9 cellular contexts compared by ENCODE assay signal in the genomic region with DNA sequence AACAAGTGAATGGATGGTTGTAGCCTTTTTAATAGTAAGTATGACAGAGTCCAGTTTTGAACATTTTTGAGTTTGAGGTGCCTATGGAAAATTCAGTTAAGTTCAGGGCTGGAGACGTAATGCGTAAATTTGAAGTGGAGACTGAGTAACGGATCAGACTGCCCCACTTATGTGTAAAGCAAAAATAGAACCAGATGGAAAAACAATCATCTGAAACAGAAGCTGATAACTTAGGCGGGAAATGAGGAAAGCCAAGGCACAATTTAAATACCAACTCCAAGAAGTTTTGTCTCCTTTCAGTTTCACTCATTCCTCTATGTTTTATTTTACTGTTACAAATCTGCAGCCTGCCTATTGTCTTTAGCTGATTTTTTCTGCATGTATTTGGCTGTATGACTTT. TPM values are rescaled to one million over a fixed set of nuclear protein-coding genes. Genes with fewer than 3 reads are reported as not detected.
DNase-seq lines count a peak whose midpoint lies in the region; ATAC-seq, FAIRE-seq and TF ChIP-seq lines count a peak whose summit lies in the region.
"Had no signal": no experiment of that assay in that cellular context is flagged by ENCODE, and none has a peak within 500 bp of the region (broad histone marks: within the 10 kb centered on the region; RNA-seq: fewer than 3 reads in every experiment).

No MANE protein-coding gene starts in this region.

- no peak overlapping the region for H2BK120ac ChIP-seq in H1 (replicated peaks; ENCODE audit: low read depth, low read length)

- no peaks in the 10 kb centered on the region for H3K9me3 Mint-ChIP-seq in natural killer cell treated with Interleukin-12 subunit alpha and Interleukin-12 subunit beta and Interleukin-15 and Interleukin-18, amount 100 ng/mL, for 72 hours

- no peak overlapping the region for H2BK5ac ChIP-seq in H1 (ENCODE audit: low read depth, low read length)

- no peak overlapping the region for H2AFZ ChIP-seq in H1 (ENCODE audit: low read length)

- H2BK12ac ChIP-seq in H1 (ENCODE audit: low read depth, low read length) = no peak overlapping the region

- no peak overlapping the region for H3K4ac ChIP-seq in H1 (replicated peaks; ENCODE audit: insufficient read length, low read depth, low read length)

- H3K27ac Mint-ChIP-seq in natural killer cell treated with Interleukin-12 subunit alpha and Interleukin-12 subunit beta and Interleukin-15 and Interleukin-18, amount 100 ng/mL, for 72 hours = peak overlapping the region in 1 of 2 donors; percentile 44

- H3K27me3 ChIP-seq in BJ (ENCODE audit: control insufficient read depth, insufficient read depth, low read length) (peaks cover 7% of the 10 kb centered on the region), MG63 (peaks cover 9% of the 10 kb centered on the region), H1 (replicated peaks in 1 of 4; ENCODE audit: control insufficient read depth in 3 of 4, extremely low read depth in 1 of 4, insufficient read depth in 3 of 4, low read length in 3 of 4) (no peaks in the 10 kb centered on the region; a peak in 2 of 7 replicates)

- POLR2A ChIA-PET in BJ (lab: Charles Lee) = no interaction called here
- POLR2A ChIA-PET in H1 (lab: Charles Lee; ENCODE audit: partially characterized antibody) = interaction anchor here (1.3 kb wide), 1 partner anchor 18 kb away, joined by 3 read pairs; no protein-coding TSS in a partner anchor

- no peak overlapping the region for H3K56ac ChIP-seq in H1 (replicated peaks; ENCODE audit: insufficient read length, low read depth, low read length)

- H3K27me3 Mint-ChIP-seq in natural killer cell treated with Interleukin-12 subunit alpha and Interleukin-12 subunit beta and Interleukin-15 and Interleukin-18, amount 100 ng/mL, for 72 hours = peaks cover 44 to 46% of the 10 kb centered on the region in 2 donors

- no peak for TF ChIP-seq RAD21 in H1 (IDR thresholded peaks at IDR 0.05 in 1 of 2, conservative IDR thresholded peaks at IDR 0.05 in 1 of 2; ENCODE audit: low read depth in 2 of 2, low read length in 2 of 2)

- H3K4me1 ChIP-seq in H1 (replicated peaks in 1 of 4; ENCODE audit: control insufficient read depth in 3 of 4, insufficient read depth in 4 of 4, low read length in 3 of 4) = peaks cover 0 to 2% (median 0%) of the 10 kb centered on the region in 4 experiments; a peak in 1 of 7 replicates

- H4K20me1 ChIP-seq in H1 (replicated peaks in 1 of 2; ENCODE audit: control insufficient read depth in 1 of 2, insufficient read depth in 2 of 2, low read length in 2 of 2) = peaks cover 0 to 4% of the 10 kb centered on the region in 2 experiments

- H4K5ac ChIP-seq in H1 (ENCODE audit: insufficient read length, low read depth, low read length) = no peak overlapping the region

- no peak overlapping the region for H4K91ac ChIP-seq in H1 (replicated peaks; ENCODE audit: insufficient read length, low read length)

- CTCF ChIA-PET in BJ (lab: Yijun Ruan, JAX) (interaction anchor here (0.6 to 3.3 kb wide), 2 partner anchors 11 to 262 kb away, joined by 3 to 15 read pairs; no protein-coding TSS in a partner anchor), H1 (lab: Charles Lee; ENCODE audit: partially characterized antibody) (interaction anchor here (0.7 to 1.1 kb wide), 2 partner anchors 14 to 204 kb away, joined by 3 read pairs; partner anchors contain the start of gene SPATA18)

- TF ChIP-seq POLR2A in H1 (IDR thresholded peaks at IDR 0.05; ENCODE audit: control extremely low read depth in 1 of 2, low read depth in 2 of 2, low read length in 2 of 2) = no peak

- H3K4me3 Mint-ChIP-seq in natural killer cell treated with Interleukin-12 subunit alpha and Interleukin-12 subunit beta and Interleukin-15 and Interleukin-18, amount 100 ng/mL, for 72 hours = peak overlapping the region; percentile 91

- WGBS in H1 (ENCODE audit: extremely low coverage in 1 of 2, insufficient coverage in 1 of 2, insufficient read length in 1 of 2, insufficient replicate concordance in 2 of 2, low coverage in 1 of 2, low lambda C conversion rate in 2 of 2, missing lambda C conversion rate in 1 of 2), 2 experiments = 92% methylated on average over 4 of the region's 4 CpGs; no CpG with 5 or more reads in 1 of the 2 experiments

- ATAC-seq in natural killer cell treated with Interleukin-12 subunit alpha and Interleukin-12 subunit beta and Interleukin-15 and Interleukin-18, amount 100 ng/mL, for 72 hours = no peak
- no peak for ATAC-seq in GM18498 (IDR thresholded peaks at IDR 0.05; ENCODE audit: unreplicated experiment)
- no peak for ATAC-seq in GM19395 (IDR thresholded peaks at IDR 0.05; ENCODE audit: unreplicated experiment)
- ATAC-seq in HG03025 (IDR thresholded peaks at IDR 0.05; ENCODE audit: low FRiP score, unreplicated experiment) = no peak

- no peak overlapping the region for H3K27ac ChIP-seq in H1 (ENCODE audit: low read depth, low read length)

- H3K36me3 ChIP-seq in BJ (ENCODE audit: control insufficient read depth, insufficient read depth, low read length) (0 out of 2 replicates have a peak, but pooled peaks cover under 1% of the 10 kb centered on the region), MG63 (peaks cover 35% of the 10 kb centered on the region), H1 (ENCODE audit: control insufficient read depth in 2 of 4, insufficient read depth in 4 of 4, low read length in 3 of 4) (peaks cover 0 to 5% (median 2%) of the 10 kb centered on the region in 4 experiments; a peak in 3 of 8 replicates)

- H3K4me1 Mint-ChIP-seq in natural killer cell treated with Interleukin-12 subunit alpha and Interleukin-12 subunit beta and Interleukin-15 and Interleukin-18, amount 100 ng/mL, for 72 hours (ENCODE audit: low read depth in 2 of 2) = peaks cover 12 to 21% of the 10 kb centered on the region in 2 donors

- H3K4me3 ChIP-seq in BJ (ENCODE audit: low read depth, low read length) (peak overlapping the region; percentile 63), MG63 (peak overlapping the region; percentile 87), H1 (ENCODE audit: extremely low read depth in 1 of 4, insufficient read depth in 2 of 4, low read depth in 3 of 4, low read length in 4 of 4) (peak overlapping the region; percentile 4 to 69 (median 26); a peak in 5 of 8 replicates)

- H3K23me2 ChIP-seq in H1 (ENCODE audit: low read depth, low read length) = peaks cover 5% of the 10 kb centered on the region; the same call in 1 of the 2 replicates

- H3K14ac ChIP-seq in H1 (ENCODE audit: insufficient read length) = no peak overlapping the region

- no peak overlapping the region for H3K23ac ChIP-seq in H1 (ENCODE audit: insufficient read length)

- no peak for TF ChIP-seq CTCF in BJ (IDR thresholded peaks at IDR 0.05; ENCODE audit: insufficient read depth, low read depth, low read length)
- no peak for TF ChIP-seq CTCF in H1 (IDR thresholded peaks at IDR 0.05; ENCODE audit: control extremely low read depth in 1 of 3, insufficient read depth in 1 of 3, low read depth in 1 of 3, low read length in 3 of 3)

- FAIRE-seq in H1 (lab: Jason Lieb, UNC) = no peak

- no peak overlapping the region for H2BK20ac ChIP-seq in H1 (ENCODE audit: low read length)

- H3K79me2 ChIP-seq in H1 (ENCODE audit: control insufficient read depth in 1 of 2, insufficient read depth in 2 of 2, low read length in 2 of 2) = peaks cover 0 to 28% of the 10 kb centered on the region in 2 experiments; a peak in 2 of 4 replicates

- H2AK5ac ChIP-seq in H1 (ENCODE audit: low read depth, low read length) = no peak overlapping the region

- H3K79me1 ChIP-seq in H1 (ENCODE audit: low read depth, low read length) = peaks cover 9% of the 10 kb centered on the region

- H3K9ac ChIP-seq in H1 (replicated peaks in 1 of 4; ENCODE audit: extremely low read depth in 1 of 4, low read depth in 3 of 4, low read length in 3 of 4) = no peak overlapping the region

- H3K18ac ChIP-seq in H1 (ENCODE audit: extremely low read depth, low read length) = no peak overlapping the region

- H3K4me2 ChIP-seq in H1 (ENCODE audit: insufficient read depth in 1 of 2, low read depth in 2 of 2, low read length in 2 of 2) = peak overlapping the region; percentile 66 to 81; a peak in 3 of 4 replicates

- H4K8ac ChIP-seq in H1 (ENCODE audit: extremely low read depth, insufficient read depth, low read length) = no peak overlapping the region

- peaks cover 5% of the 10 kb centered on the region for H3K36me3 Mint-ChIP-seq in natural killer cell treated with Interleukin-12 subunit alpha and Interleukin-12 subunit beta and Interleukin-15 and Interleukin-18, amount 100 ng/mL, for 72 hours

- no peak for DNase-seq in BJ (ENCODE audit: low read depth)
- no peak for DNase-seq in MG63
- no peak for DNase-seq in H1 (ENCODE audit: low read depth in 1 of 2, low spot score in 2 of 2)
- DNase-seq in natural killer cell treated with Interleukin-12 subunit alpha and Interleukin-12 subunit beta and Interleukin-15 and Interleukin-18, amount 100 ng/mL, for 72 hours (ENCODE audit: low spot score) = no peak
- no peak for DNase-seq in NCI-H526 treated with DMSO at 0.1 percent for 48 hours (lab: John Stamatoyannopoulos, UW)
- DNase-seq: NCI-H510A had no signal

- H2BK15ac ChIP-seq in H1 (ENCODE audit: low read length) = no peak overlapping the region

- TF ChIP-seq EP300 in H1 (IDR thresholded peaks at IDR 0.05; ENCODE audit: borderline replicate concordance in 1 of 2, low read depth in 2 of 2, low read length in 2 of 2) = no peak

- H3K9me3 ChIP-seq in MG63 (no peaks in the 10 kb centered on the region), H1 (ENCODE audit: insufficient read depth in 2 of 2, low read depth in 1 of 2, low read length in 1 of 2) (no peaks in the 10 kb centered on the region)

RNA-seq across cellular contexts. Expression of gene SGCB, which starts 1.2 kb away (rescaled TPM):
- 23.3 and 38.2 TPM in 2 replicates for polyA plus RNA-seq in BJ (2011; rRNA removed)
- polyA minus RNA-seq in BJ (2011; rRNA and poly(A)+ RNA removed) = 7.1 and 9.1 TPM in 2 replicates
- total RNA-seq in MG63 (2014; rRNA removed; shearing (Covaris generic); ENCODE audit: low replicate concordance) = 29.4 and 41.6 TPM in 2 replicates
- 25.7 and 32.2 TPM in 2 replicates for total RNA-seq in H1 (2021; fragmentation: NEBNext Ultra II Directional; extraction: Animal tissue kit (Norgen Biotek cat#: 25700))
- polyA plus RNA-seq in H1 (2011; rRNA removed) = 5.3 and 6.8 TPM in 2 replicates
- polyA plus RNA-seq in H1 (2011; cell fraction: cytosol; rRNA removed) = 9.2 TPM
- 4.9 TPM for polyA plus RNA-seq in H1 (2011; cell fraction: nucleus; rRNA removed)
- 10.3 to 22.6 TPM (median 11.9 TPM) in 4 replicates for polyA plus RNA-seq in H1 (2012, experiment 1 of 2)
- polyA plus RNA-seq in H1 (2012, experiment 2 of 2) = 2.5 TPM
- 18.4 TPM for polyA plus RNA-seq in H1 (2013, experiment 1 of 2)
- 23.0 TPM for polyA plus RNA-seq in H1 (2013, experiment 2 of 2)
- 6.7 and 10.4 TPM in 2 replicates for polyA minus RNA-seq in H1 (2011; rRNA and poly(A)+ RNA removed)
- 7.2 TPM for polyA minus RNA-seq in H1 (2011; cell fraction: cytosol; rRNA and poly(A)+ RNA removed)
- polyA minus RNA-seq in H1 (2011; cell fraction: nucleus; rRNA and poly(A)+ RNA removed) = 7.1 TPM
- total RNA-seq in natural killer cell treated with Interleukin-12 subunit alpha and Interleukin-12 subunit beta and Interleukin-15 and Interleukin-18, amount 100 ng/mL, for 72 hours = 1 to 10 TPM; 6.6 to 9.2 TPM

RNA-seq across cellular contexts. Expression of gene SPATA18, which starts 14.2 kb away (rescaled TPM):
- polyA plus RNA-seq in BJ (2011; rRNA removed) = 10.6 and 13.4 TPM in 2 replicates
- polyA minus RNA-seq in BJ (2011; rRNA and poly(A)+ RNA removed) = 11.5 and 11.6 TPM in 2 replicates
- total RNA-seq in MG63 (2014; rRNA removed; shearing (Covaris generic); ENCODE audit: low replicate concordance) = 0.02 TPM in 1 of 2 replicates, not detected in the other
- total RNA-seq in H1 (2021; fragmentation: NEBNext Ultra II Directional; extraction: Animal tissue kit (Norgen Biotek cat#: 25700)) = 2.0 and 2.4 TPM in 2 replicates
- polyA plus RNA-seq in H1 (2011; rRNA removed) = 1.4 and 1.5 TPM in 2 replicates
- polyA plus RNA-seq in H1 (2011; cell fraction: cytosol; rRNA removed) = 1.8 TPM
- polyA plus RNA-seq in H1 (2011; cell fraction: nucleus; rRNA removed) = 2.1 TPM
- polyA plus RNA-seq in H1 (2012, experiment 1 of 2) = 1.6 to 2.6 TPM (median 1.7 TPM) in 4 replicates
- polyA plus RNA-seq in H1 (2012, experiment 2 of 2) = 0.22 TPM
- 1.1 TPM for polyA plus RNA-seq in H1 (2013, experiment 1 of 2)
- 1.3 TPM for polyA plus RNA-seq in H1 (2013, experiment 2 of 2)
- 5.5 and 6.9 TPM in 2 replicates for polyA minus RNA-seq in H1 (2011; rRNA and poly(A)+ RNA removed)
- polyA minus RNA-seq in H1 (2011; cell fraction: cytosol; rRNA and poly(A)+ RNA removed) = 3.4 TPM
- polyA minus RNA-seq in H1 (2011; cell fraction: nucleus; rRNA and poly(A)+ RNA removed) = 2.8 TPM
- not detected for total RNA-seq in natural killer cell treated with Interleukin-12 subunit alpha and Interleukin-12 subunit beta and Interleukin-15 and Interleukin-18, amount 100 ng/mL, for 72 hours

RNA-seq across cellular contexts. Expression of gene LRRC66, which starts 16.7 kb away (rescaled TPM):
- polyA plus RNA-seq in BJ (2011; rRNA removed) (0.21 and 0.28 TPM in 2 replicates), H1 (2011; rRNA removed) (0.05 and 0.11 TPM in 2 replicates)
- 0.09 and 0.36 TPM in 2 replicates for polyA minus RNA-seq in BJ (2011; rRNA and poly(A)+ RNA removed)
- total RNA-seq in MG63 (2014; rRNA removed; shearing (Covaris generic); ENCODE audit: low replicate concordance) = 0.07 and 0.59 TPM in 2 replicates
- total RNA-seq in H1 (2021; fragmentation: NEBNext Ultra II Directional; extraction: Animal tissue kit (Norgen Biotek cat#: 25700)) = 0.11 TPM in 1 of 2 replicates, not detected in the other
- 0.06 TPM for polyA plus RNA-seq in H1 (2011; cell fraction: cytosol; rRNA removed)
- 0.11 TPM for polyA plus RNA-seq in H1 (2011; cell fraction: nucleus; rRNA removed)
- polyA plus RNA-seq in H1 (2012, experiment 1 of 2) = 0.07 to 0.09 TPM (median 0.08 TPM) in 3 of 4 replicates, not detected in the other
- not detected for polyA plus RNA-seq in H1 (2012, experiment 2 of 2)
- 0.06 TPM for polyA plus RNA-seq in H1 (2013, experiment 1 of 2)
- 0.04 TPM for polyA plus RNA-seq in H1 (2013, experiment 2 of 2)
- polyA minus RNA-seq in H1 (2011; rRNA and poly(A)+ RNA removed) = 0.16 TPM in 1 of 2 replicates, not detected in the other
- not detected for polyA minus RNA-seq in H1 (2011; cell fraction: cytosol; rRNA and poly(A)+ RNA removed)
- 0.30 TPM for polyA minus RNA-seq in H1 (2011; cell fraction: nucleus; rRNA and poly(A)+ RNA removed)
- total RNA-seq in natural killer cell treated with Interleukin-12 subunit alpha and Interleukin-12 subunit beta and Interleukin-15 and Interleukin-18, amount 100 ng/mL, for 72 hours = under 1 TPM in 1 of 2 donors, not detected in 1; 0.17 TPM

Comparison
In these comparisons a context has a peak if more than half of its experiments do, and no peak if none do; other contexts are left out.
1. H3K4me3 ChIP-seq: peak in every context shown above with its lines; median percentile 87 in MG63; 63 in BJ; 26 in H1.